8 cellular contexts compared by ENCODE assay signal in the genomic region with DNA sequence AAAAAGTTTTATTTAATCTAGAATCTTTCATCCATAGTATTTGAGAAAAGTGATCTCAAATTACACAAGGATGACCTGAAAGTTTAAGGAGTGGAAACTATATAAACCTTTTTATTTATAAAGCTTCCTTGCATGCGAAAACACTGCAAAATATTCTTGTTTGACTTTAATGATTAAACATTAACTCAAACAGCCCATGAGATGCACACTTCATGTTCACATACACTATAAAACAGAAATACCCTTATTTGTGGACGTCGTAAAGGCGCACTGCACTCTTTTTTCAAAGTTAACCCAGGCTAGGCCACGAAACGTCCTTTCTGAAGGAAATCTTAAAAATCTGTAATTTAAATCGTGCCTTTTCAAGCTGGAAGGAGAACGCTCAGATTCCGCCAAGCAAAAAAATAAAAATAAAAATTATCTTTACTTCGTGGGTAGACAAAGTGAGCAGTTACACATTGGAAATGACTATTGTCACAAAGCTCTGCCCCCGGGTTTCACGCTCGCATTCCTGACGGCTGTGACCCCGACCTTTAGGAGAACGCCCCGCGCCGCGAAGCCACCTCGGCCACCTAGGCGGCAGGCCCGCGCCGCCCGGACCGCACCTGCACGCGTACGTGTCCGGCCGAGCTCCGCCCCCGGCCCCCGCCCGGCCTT. TPM values are rescaled to one million over a fixed set of nuclear protein-coding genes. Genes with fewer than 3 reads are reported as not detected.
DNase-seq lines count a peak whose midpoint lies in the region; ATAC-seq and TF ChIP-seq lines count a peak whose summit lies in the region.

No MANE protein-coding gene starts in this region.

- peaks cover 30% of the 10 kb centered on the region for H3K36me3 Mint-ChIP-seq in activated CD8-positive, alpha-beta T cell treated with anti-CD3 and anti-CD28 coated beads for 36 hours (ENCODE audit: low read depth)
- no peaks in the 10 kb centered on the region for H3K36me3 Mint-ChIP-seq in glutamatergic neuron (ENCODE audit: unreplicated experiment)

- peak overlapping the region; percentile 88 to 97 (median 94) for H3K9ac ChIP-seq in skeletal muscle tissue (ENCODE audit: low read depth in 1 of 3, low read length in 3 of 3)

- H3K27ac Mint-ChIP-seq in activated CD8-positive, alpha-beta T cell treated with anti-CD3 and anti-CD28 coated beads for 36 hours = peak overlapping the region; percentile 80
- H3K27ac Mint-ChIP-seq in glutamatergic neuron (ENCODE audit: unreplicated experiment) = peak overlapping the region; percentile 85

- no peaks in the 10 kb centered on the region for H3K27me3 ChIP-seq in skeletal muscle tissue (ENCODE audit: control insufficient read depth in 3 of 3, insufficient read depth in 3 of 3, low read length in 3 of 3)

- intact Hi-C loops in activated CD8-positive, alpha-beta T cell treated with anti-CD3 and anti-CD28 coated beads for 36 hours (cut with micrococcal nuclease) = no loop called here

- ATAC-seq in activated CD8-positive, alpha-beta T cell treated with anti-CD3 and anti-CD28 coated beads for 36 hours = no peak
- no peak for ATAC-seq in HG02884 (IDR thresholded peaks at IDR 0.05; ENCODE audit: unreplicated experiment)

- POLR2A ChIA-PET in activated CD8-positive, alpha-beta T cell treated with anti-CD3 and anti-CD28 coated beads for 36 hours (lab: Charles Lee) = interaction anchor here (0.6 to 5.2 kb wide), 9 partner anchors 8 to 277 kb away, joined by 3 to 53 read pairs (median 4); a partner anchor contains a TSS

- peak; percentile 9 for DNase-seq in activated CD4-positive, CD25-positive, alpha-beta regulatory T cell treated with anti-CD3 and anti-CD28 coated beads, Interleukin-2, amount 50 U/mL, for 16 hours (ENCODE audit: low read depth, low spot score)
- no peak for DNase-seq in activated CD4-positive, CD25-positive, alpha-beta regulatory T cell treated with anti-CD3 and anti-CD28 coated beads, Interleukin-2, amount 50 U/mL, for 72 hours
- DNase-seq in activated CD8-positive, alpha-beta T cell treated with anti-CD3 and anti-CD28 coated beads for 36 hours = peak; percentile 46
- DNase-seq in glutamatergic neuron = no peak
- DNase-seq in NCI-H1417 (lab: John Stamatoyannopoulos, UW) = no peak
- DNase-seq in hepatic stellate cell (ENCODE audit: low spot score) = no peak

- H3K9me3 ChIP-seq in skeletal muscle tissue (ENCODE audit: control insufficient read depth in 3 of 3, low read length in 3 of 3) = no peaks in the 10 kb centered on the region

- TF ChIP-seq CTCF in activated CD8-positive, alpha-beta T cell treated with anti-CD3 and anti-CD28 coated beads for 36 hours (IDR thresholded peaks at IDR 0.05) = no peak
- no peak for TF ChIP-seq CTCF in glutamatergic neuron (IDR thresholded peaks at IDR 0.05; ENCODE audit: partially characterized antibody, unreplicated experiment)

- CTCF ChIA-PET in activated CD8-positive, alpha-beta T cell treated with anti-CD3 and anti-CD28 coated beads for 36 hours (lab: Charles Lee) = interaction anchor here (0.9 to 2.5 kb wide), 4 partner anchors 10 to 62 kb away, joined by 3 to 7 read pairs (median 4); no protein-coding TSS in a partner anchor

- H3K27ac ChIP-seq in skeletal muscle tissue (ENCODE audit: low read depth, low read length) = peak overlapping the region; percentile 95

- H3K4me1 Mint-ChIP-seq in activated CD8-positive, alpha-beta T cell treated with anti-CD3 and anti-CD28 coated beads for 36 hours (ENCODE audit: low read depth) = peaks cover 18% of the 10 kb centered on the region
- no peaks in the 10 kb centered on the region for H3K4me1 Mint-ChIP-seq in glutamatergic neuron (ENCODE audit: low read depth, unreplicated experiment)

- peaks cover 0 to 11% (median 4%) of the 10 kb centered on the region in 3 donors for H3K4me1 ChIP-seq in skeletal muscle tissue (ENCODE audit: control insufficient read depth in 3 of 3, insufficient read depth in 3 of 3, low read length in 3 of 3)

- peak overlapping the region; percentile 77 to 83 (median 79) for H3K4me3 ChIP-seq in skeletal muscle tissue (ENCODE audit: low read length in 3 of 3)

- H3K9me3 Mint-ChIP-seq in activated CD8-positive, alpha-beta T cell treated with anti-CD3 and anti-CD28 coated beads for 36 hours = no peaks in the 10 kb centered on the region
- H3K9me3 Mint-ChIP-seq in glutamatergic neuron (ENCODE audit: unreplicated experiment) = peaks cover 9% of the 10 kb centered on the region

- no peaks in the 10 kb centered on the region for H3K27me3 Mint-ChIP-seq in activated CD8-positive, alpha-beta T cell treated with anti-CD3 and anti-CD28 coated beads for 36 hours
- H3K27me3 Mint-ChIP-seq in glutamatergic neuron (ENCODE audit: unreplicated experiment) = peaks cover 2% of the 10 kb centered on the region

- H3K36me3 ChIP-seq in skeletal muscle tissue (ENCODE audit: control insufficient read depth in 3 of 3, insufficient read depth in 3 of 3, low read length in 3 of 3) = peaks cover 7 to 14% (median 11%) of the 10 kb centered on the region in 3 donors

- H3K4me3 Mint-ChIP-seq in activated CD8-positive, alpha-beta T cell treated with anti-CD3 and anti-CD28 coated beads for 36 hours = peak overlapping the region; percentile 87
- H3K4me3 Mint-ChIP-seq in glutamatergic neuron (ENCODE audit: unreplicated experiment) = peak overlapping the region; percentile 89

RNA-seq across cellular contexts. Expression of a gene that starts 0.7 kb away (rescaled TPM):
- 10 to 100 TPM; 62.8 to 66.6 TPM for total RNA-seq in activated CD8-positive, alpha-beta T cell treated with anti-CD3 and anti-CD28 coated beads for 36 hours
- total RNA-seq in glutamatergic neuron (ENCODE audit: unreplicated experiment) (118 TPM), skeletal muscle tissue (57.4 TPM)

RNA-seq across cellular contexts. Expression of a gene that starts 12.6 kb away (rescaled TPM):
- total RNA-seq in activated CD8-positive, alpha-beta T cell treated with anti-CD3 and anti-CD28 coated beads for 36 hours = 10 to 100 TPM; 47.3 to 49.4 TPM
- 42.4 TPM for total RNA-seq in glutamatergic neuron (ENCODE audit: unreplicated experiment)
- 46.4 TPM for total RNA-seq in skeletal muscle tissue

Comparison
In these comparisons a context has a peak if more than half of its experiments do, and no peak if none do; other contexts are left out.
1. DNase-seq: peak in activated CD4-positive, CD25-positive, alpha-beta regulatory T cell treated with anti-CD3 and anti-CD28 coated beads, Interleukin-2, amount 50 U/mL, for 16 hours (single experiment) and activated CD8-positive, alpha-beta T cell treated with anti-CD3 and anti-CD28 coated beads for 36 hours (single experiment); none in activated CD4-positive, CD25-positive, alpha-beta regulatory T cell treated with anti-CD3 and anti-CD28 coated beads, Interleukin-2, amount 50 U/mL, for 72 hours (single experiment), glutamatergic neuron (single experiment), NCI-H1417 (0 of 3) and hepatic stellate cell (single experiment).